19 cellular contexts compared by ENCODE assay signal in genomic region chr9:79989079-79989478, GRCh38.
A peak's percentile ranks its signal among the peaks of the same experiment; 100 is the strongest.
DNase-seq lines count a peak whose midpoint lies in the region; ATAC-seq, FAIRE-seq and TF ChIP-seq lines count a peak whose summit lies in the region.
"Had no signal": no experiment of that assay in that cellular context is flagged by ENCODE, and none has a peak within 500 bp of the region (broad histone marks: within the 10 kb centered on the region; RNA-seq: fewer than 3 reads in every experiment).

No MANE protein-coding gene starts in this region.

- no peaks in the 10 kb centered on the region for H3K9me3 ChIP-seq in kidney (ENCODE audit: control insufficient read depth in 1 of 2, low read length in 2 of 2)
- no peaks in the 10 kb centered on the region for H3K9me3 ChIP-seq in H9 (ENCODE audit: control insufficient read depth, low read depth, low read length)
- H3K9me3 ChIP-seq: A549 had no signal

- H3K18ac ChIP-seq in H9 (ENCODE audit: insufficient read length, low read depth, low read length), result no peak overlapping the region

- H4K8ac ChIP-seq in H9 (replicated peaks; ENCODE audit: insufficient read length, low read depth, low read length), result no peak overlapping the region

- H3K23ac ChIP-seq in H9 (ENCODE audit: insufficient read length, low read depth, low read length), result no peak overlapping the region

- H3K27ac ChIP-seq in GM23338 (ENCODE audit: low read depth) (no peak overlapping the region), kidney (ENCODE audit: low read depth in 2 of 2, low read length in 2 of 2) (peak overlapping the region; percentile 57 to 63), H9 (ENCODE audit: insufficient read length, low read depth, low read length) (no peak overlapping the region)
- H3K27ac ChIP-seq: A549, GM23248 had no signal

- no peak overlapping the region for H2BK120ac ChIP-seq in H9 (ENCODE audit: low read depth, low read length, poor library complexity, severe bottlenecking)

- no peak overlapping the region for H3K14ac ChIP-seq in H9 (ENCODE audit: insufficient read depth, low read length)

- H4K91ac ChIP-seq in H9 (ENCODE audit: insufficient read length, low read depth, low read length), result no peak overlapping the region

- H2BK12ac ChIP-seq in H9 (ENCODE audit: insufficient read length, low read depth, low read length), result no peak overlapping the region

- no peaks in the 10 kb centered on the region for H3F3A ChIP-seq in GM23338 (replicated peaks; ENCODE audit: low read depth)

- H2AFZ ChIP-seq in GM23338, result peak overlapping the region; percentile 16; the same call in 1 of the 2 replicates
- H2AFZ ChIP-seq in H9 (ENCODE audit: low read length), result no peak overlapping the region
- H2AFZ ChIP-seq: GM23248 had no signal

- no CpG with 5 or more reads among the region's 7 CpGs for WGBS in H9 (ENCODE audit: extremely low coverage, insufficient read length, low lambda C conversion rate)

- no peak for TF ChIP-seq CTCF in GM23338 (conservative IDR thresholded peaks at IDR 0.05; ENCODE audit: low read depth in 2 of 2)
- TF ChIP-seq CTCF in WTC11 (IDR thresholded peaks at IDR 0.05), result no peak
- TF ChIP-seq CTCF in kidney (IDR thresholded peaks at IDR 0.05; ENCODE audit: borderline replicate concordance, extremely low read depth, insufficient read depth), result no peak
- TF ChIP-seq CTCF in nephron (IDR thresholded peaks at IDR 0.05; ENCODE audit: unreplicated experiment in 3 of 3), result no peak
- no peak for TF ChIP-seq CTCF in H9 (conservative IDR thresholded peaks at IDR 0.05)

- no peak overlapping the region for H3K4me3 ChIP-seq in GM23338
- peak overlapping the region; percentile 60 to 64 for H3K4me3 ChIP-seq in kidney (ENCODE audit: low read length in 2 of 2)
- H3K4me3 ChIP-seq: A549, GM23248 had no signal

- no peaks in the 10 kb centered on the region for H4K20me1 ChIP-seq in GM23338 (replicated peaks; ENCODE audit: insufficient read depth)
- no peaks in the 10 kb centered on the region for H4K20me1 ChIP-seq in H9 (ENCODE audit: control insufficient read depth, insufficient read depth, insufficient read length)

- no peak overlapping the region for H3K56ac ChIP-seq in H9 (ENCODE audit: insufficient read length, low read depth, low read length)

- H3K9me3 Mint-ChIP-seq in GM23338 (no peaks in the 10 kb centered on the region), WTC11 (peaks cover 6% of the 10 kb centered on the region), nephron (no peaks in the 10 kb centered on the region), H9 (no peaks in the 10 kb centered on the region)
- H3K9me3 Mint-ChIP-seq in activated T-cell treated with anti-CD3 and anti-CD28 coated beads, Interleukin-2, amount 50 U/mL, for 4 hours, result no peaks in the 10 kb centered on the region

- no peaks in the 10 kb centered on the region for H3K79me1 ChIP-seq in H9 (ENCODE audit: insufficient read depth, low read depth, low read length, poor library complexity, severe bottlenecking)

- DNase-seq in GM23338 (ENCODE audit: low spot score), result peak; percentile 16
- DNase-seq in WTC11 (ENCODE audit: low spot score), result no peak
- peak; percentile 82 for DNase-seq in kidney
- DNase-seq in H9, result no peak
- DNase-seq in GM12891 (ENCODE audit: insufficient read length, low spot score), result no peak
- DNase-seq in activated T-cell treated with anti-CD3 and anti-CD28 coated beads, Interleukin-2, amount 50 U/mL, for 4 hours, result no peak
- DNase-seq: DMS79 treated with DMSO at 0.1 percent for 48 hours, GM23248, Kasumi-1, NCI-H1694, NCI-H446, Right ventricle myocardium superior had no signal

- CTCF ChIA-PET in WTC11 (lab: Charles Lee), result no interaction called here

- H4K5ac ChIP-seq in H9 (ENCODE audit: insufficient read length, low read depth, low read length), result no peak overlapping the region

- no peak overlapping the region for H2AK5ac ChIP-seq in H9 (ENCODE audit: insufficient read length, low read length)

- no peaks in the 10 kb centered on the region for H3K23me2 ChIP-seq in H9 (ENCODE audit: insufficient read length, low read depth, low read length, poor library complexity, severe bottlenecking)

- no peak overlapping the region for H3K4ac ChIP-seq in H9 (ENCODE audit: low read depth, low read length)

- no peak overlapping the region; the same call in 1 of the 2 replicates for H3K27ac Mint-ChIP-seq in GM23338
- no peak overlapping the region for H3K27ac Mint-ChIP-seq in WTC11
- H3K27ac Mint-ChIP-seq in nephron, result peak overlapping the region; percentile 91 to 97 (median 92)
- H3K27ac Mint-ChIP-seq in H9, result no peak overlapping the region
- H3K27ac Mint-ChIP-seq: B cell, CD14-positive monocyte had no signal

- H3K9ac ChIP-seq in kidney (ENCODE audit: low read length in 2 of 2) (no peak overlapping the region), H9 (ENCODE audit: extremely low read depth, insufficient read length, low read length) (no peak overlapping the region)
- H3K9ac ChIP-seq: GM23248 had no signal

- no peak for TF ChIP-seq POLR2A in GM12891 (IDR thresholded peaks at IDR 0.05; ENCODE audit: low read depth, low read length)

- H3K9me2 ChIP-seq in GM23338 (ENCODE audit: insufficient read depth), result peaks cover 4% of the 10 kb centered on the region

- H3K4me1 Mint-ChIP-seq in GM23338 (peaks cover 12% of the 10 kb centered on the region), WTC11 (peaks cover 21% of the 10 kb centered on the region), nephron (peaks cover 34% of the 10 kb centered on the region), H9 (peaks cover 11 to 12% of the 10 kb centered on the region in 2 experiments)
- H3K4me1 Mint-ChIP-seq in activated T-cell treated with anti-CD3 and anti-CD28 coated beads, Interleukin-2, amount 50 U/mL, for 4 hours (ENCODE audit: low read depth), result no peaks in the 10 kb centered on the region
- H3K4me1 Mint-ChIP-seq: B cell, CD14-positive monocyte had no signal

- no peak overlapping the region for H2BK15ac ChIP-seq in H9 (ENCODE audit: low read depth, low read length)

- H3K4me1 ChIP-seq in GM23338 (ENCODE audit: insufficient read depth), result no peaks in the 10 kb centered on the region
- H3K4me1 ChIP-seq in kidney (ENCODE audit: control insufficient read depth in 1 of 2, insufficient read depth in 1 of 2, low read depth in 1 of 2, low read length in 2 of 2), result peaks cover 4 to 15% of the 10 kb centered on the region in 2 donors
- H3K4me1 ChIP-seq in H9 (ENCODE audit: insufficient read depth, low read length), result no peaks in the 10 kb centered on the region
- H3K4me1 ChIP-seq: A549 had no signal

- H3K4me2 ChIP-seq in GM23338 (no peak overlapping the region), H9 (ENCODE audit: insufficient read depth, insufficient read length, low read length) (no peak overlapping the region)
- H3K4me2 ChIP-seq: A549 had no signal

- H3K36me3 ChIP-seq in GM23338 (ENCODE audit: insufficient read depth) (no peaks in the 10 kb centered on the region), kidney (ENCODE audit: control insufficient read depth in 1 of 2, insufficient read depth in 2 of 2, low read length in 2 of 2) (no peaks in the 10 kb centered on the region)

- no peak overlapping the region for H3T11ph ChIP-seq in H9 (ENCODE audit: low read length)

- H3K36me3 Mint-ChIP-seq in GM23338 (ENCODE audit: low read depth), result no peaks in the 10 kb centered on the region
- no peaks in the 10 kb centered on the region for H3K36me3 Mint-ChIP-seq in WTC11
- H3K36me3 Mint-ChIP-seq in nephron (ENCODE audit: low read depth), result peaks cover 4% of the 10 kb centered on the region
- no peaks in the 10 kb centered on the region for H3K36me3 Mint-ChIP-seq in H9 (ENCODE audit: insufficient read depth in 1 of 3, low read depth in 3 of 3)
- H3K36me3 Mint-ChIP-seq in activated T-cell treated with anti-CD3 and anti-CD28 coated beads, Interleukin-2, amount 50 U/mL, for 4 hours (ENCODE audit: insufficient read depth), result no peaks in the 10 kb centered on the region
- H3K36me3 Mint-ChIP-seq: CD14-positive monocyte had no signal

- H3K79me2 ChIP-seq in GM23338 (replicated peaks; ENCODE audit: insufficient read depth) (no peaks in the 10 kb centered on the region), H9 (ENCODE audit: insufficient read depth, low read length) (no peaks in the 10 kb centered on the region)

- intact Hi-C loops in kidney (cut with DNase I), result no loop called here

- no peak for FAIRE-seq in kidney (lab: Jason Lieb, UNC)
- no peak for FAIRE-seq in GM12891 (lab: Jason Lieb, UNC)
- FAIRE-seq: A549, GM12892 had no signal

- no peaks in the 10 kb centered on the region for H3K27me3 ChIP-seq in GM23338 (ENCODE audit: insufficient read depth)
- no peaks in the 10 kb centered on the region; the same call in 1 of the 2 replicates for H3K27me3 ChIP-seq in H9 (ENCODE audit: insufficient read depth, low read length)

- POLR2A ChIA-PET in WTC11 (lab: Charles Lee), result no interaction called here

- H2BK5ac ChIP-seq in H9 (ENCODE audit: insufficient read length, low read length), result no peak overlapping the region

- no peaks in the 10 kb centered on the region for H3K27me3 Mint-ChIP-seq in GM23338 (ENCODE audit: insufficient read depth, low read depth, poor library complexity)
- H3K27me3 Mint-ChIP-seq in WTC11 (ENCODE audit: low read depth), result no peaks in the 10 kb centered on the region
- peaks cover 7% of the 10 kb centered on the region for H3K27me3 Mint-ChIP-seq in nephron (ENCODE audit: low read depth)
- no peaks in the 10 kb centered on the region for H3K27me3 Mint-ChIP-seq in H9 (ENCODE audit: low read depth)
- no peaks in the 10 kb centered on the region for H3K27me3 Mint-ChIP-seq in activated T-cell treated with anti-CD3 and anti-CD28 coated beads, Interleukin-2, amount 50 U/mL, for 4 hours (ENCODE audit: low read depth)
- H3K27me3 Mint-ChIP-seq: B cell had no signal

- H3K4me3 Mint-ChIP-seq in GM23338 (no peak overlapping the region), WTC11 (no peak overlapping the region), nephron (peak overlapping the region in 2 of 3 experiments; percentile 29 to 43), H9 (no peak overlapping the region)
- H3K4me3 Mint-ChIP-seq in activated T-cell treated with anti-CD3 and anti-CD28 coated beads, Interleukin-2, amount 50 U/mL, for 4 hours, result no peak overlapping the region
- H3K4me3 Mint-ChIP-seq: B cell, CD14-positive monocyte had no signal

- no peak overlapping the region for H2BK20ac ChIP-seq in H9 (ENCODE audit: low read depth, low read length, poor library complexity, severe bottlenecking)

- peak; percentile 29; the same call in 1 of the 3 replicates for ATAC-seq in GM23338
- ATAC-seq in WTC11, result peak; percentile 73; the same call in 1 of the 2 replicates
- ATAC-seq in GM21447 (IDR thresholded peaks at IDR 0.05; ENCODE audit: unreplicated experiment), result no peak
- no peak for ATAC-seq in activated T-cell treated with anti-CD3 and anti-CD28 coated beads, Interleukin-2, amount 50 U/mL, for 4 hours
- ATAC-seq: A549, HCT116 had no signal

TF ChIP-seq in GM23338, 12 proteins besides CTCF, POLR2A, EP300 and RAD21 (continues in another document):
- TF ChIP-seq STAT1 (IDR thresholded peaks at IDR 0.05; ENCODE audit: unreplicated experiment), result no peak

TF ChIP-seq in WTC11, 78 proteins besides CTCF, POLR2A, EP300 and RAD21:
- TF ChIP-seq NR3C1 (CRISPR knock-in tag; conservative IDR thresholded peaks at IDR 0.05; ENCODE audit: low read depth), result no peak
- no peak for TF ChIP-seq ZNF423 (CRISPR knock-in tag; IDR thresholded peaks at IDR 0.05)

TF ChIP-seq in GM12891, 5 proteins besides CTCF, POLR2A, EP300 and RAD21:
- TF ChIP-seq TAF1 (IDR thresholded peaks at IDR 0.05; ENCODE audit: low read depth, low read length) (no peak), PAX5 (IDR thresholded peaks at IDR 0.05; ENCODE audit: insufficient read depth, low read length, severe bottlenecking) (no peak), POU2F2 (IDR thresholded peaks at IDR 0.05; ENCODE audit: low read depth, low read length) (no peak)

Comparison
In these comparisons a context has a peak if more than half of its experiments do, and no peak if none do; other contexts are left out.
1. ATAC-seq: peak in GM23338 (single experiment) and WTC11 (single experiment); none in GM21447 (single experiment) and activated T-cell treated with anti-CD3 and anti-CD28 coated beads, Interleukin-2, amount 50 U/mL, for 4 hours (0 of 2).
2. DNase-seq: peak in GM23338 (single experiment) and kidney (single experiment); none in WTC11 (single experiment), H9 (single experiment), GM12891 (single experiment) and activated T-cell treated with anti-CD3 and anti-CD28 coated beads, Interleukin-2, amount 50 U/mL, for 4 hours (single experiment).
3. H3K27ac ChIP-seq: peak in kidney (2 of 2); none in GM23338 (single experiment) and H9 (single experiment).
4. H3K27ac Mint-ChIP-seq: peak in nephron (3 of 3); none in GM23338 (single experiment), WTC11 (single experiment) and H9 (0 of 3).
5. H3K4me3 Mint-ChIP-seq: peak in nephron (2 of 3); none in GM23338 (single experiment), WTC11 (single experiment), H9 (0 of 2) and activated T-cell treated with anti-CD3 and anti-CD28 coated beads, Interleukin-2, amount 50 U/mL, for 4 hours (single experiment).